8 cellular contexts compared by ENCODE assay signal in genomic region chr17:64147110-64148016, GRCh38. TPM values are rescaled to one million over a fixed set of nuclear protein-coding genes. Genes with fewer than 3 reads are reported as not detected.
DNase-seq lines count a peak whose midpoint lies in the region; ATAC-seq, FAIRE-seq and TF ChIP-seq lines count a peak whose summit lies in the region.

No MANE protein-coding gene starts in this region.

- no peaks in the 10 kb centered on the region for H3K9me3 ChIP-seq in HUES6 (ENCODE audit: control insufficient read depth, insufficient read depth, low read depth, low read length)
- H3K9me3 ChIP-seq in astrocyte (ENCODE audit: insufficient read depth, low read depth, low read length): no peaks in the 10 kb centered on the region
- no peaks in the 10 kb centered on the region for H3K9me3 ChIP-seq in mesodermal cell (ENCODE audit: control insufficient read depth, low read length)

- peaks cover 8% of the 10 kb centered on the region for H3K36me3 Mint-ChIP-seq in astrocyte (ENCODE audit: low read depth, unreplicated experiment)

- H3K9ac ChIP-seq in HUES6 (ENCODE audit: low read length) (peak overlapping the region; percentile 97), astrocyte (ENCODE audit: low read length) (peak overlapping the region; percentile 91)

- TF ChIP-seq CTCF in astrocyte (IDR thresholded peaks at IDR 0.05; ENCODE audit: insufficient read depth, low read depth, low read length): no peak

- H3K27ac Mint-ChIP-seq in astrocyte (ENCODE audit: unreplicated experiment): no peak overlapping the region

- FAIRE-seq in astrocyte (lab: Jason Lieb, UNC): no peak

- no peaks in the 10 kb centered on the region for H3K27me3 ChIP-seq in HUES6 (ENCODE audit: control insufficient read depth, insufficient read depth, low read length)
- H3K27me3 ChIP-seq in astrocyte (ENCODE audit: insufficient read depth, low read length): no peaks in the 10 kb centered on the region

- H3K27ac ChIP-seq in HUES6 (ENCODE audit: low read depth, low read length) (peak overlapping the region; percentile 92; the same call in 1 of the 2 replicates), astrocyte (ENCODE audit: low read depth, low read length) (peak overlapping the region; percentile 77), mesodermal cell (ENCODE audit: low read depth, low read length, severe bottlenecking) (peak overlapping the region; percentile 91), caudate nucleus (ENCODE audit: low read depth, low read length) (no peak overlapping the region)

- H3K27me3 Mint-ChIP-seq in astrocyte (ENCODE audit: low read depth, unreplicated experiment): no peaks in the 10 kb centered on the region

- H3K36me3 ChIP-seq in HUES6 (ENCODE audit: control insufficient read depth, insufficient read depth, low read length): peaks cover 19% of the 10 kb centered on the region
- H3K36me3 ChIP-seq in astrocyte (ENCODE audit: insufficient read depth, low read length): no peaks in the 10 kb centered on the region
- H3K36me3 ChIP-seq in mesodermal cell (ENCODE audit: control insufficient read depth, insufficient read depth, low read length): peaks cover 32% of the 10 kb centered on the region

- H3K4me1 ChIP-seq in HUES6 (ENCODE audit: control insufficient read depth, insufficient read depth, low read length): peaks cover 15% of the 10 kb centered on the region; the same call in 1 of the 2 replicates
- peaks cover 16% of the 10 kb centered on the region for H3K4me1 ChIP-seq in astrocyte (ENCODE audit: insufficient read depth, low read length)
- peaks cover 3% of the 10 kb centered on the region for H3K4me1 ChIP-seq in mesodermal cell (ENCODE audit: control insufficient read depth, insufficient read depth, low read length, poor library complexity, severe bottlenecking)

- peak; percentile 86 for DNase-seq in DMS 273 (lab: John Stamatoyannopoulos, UW; ENCODE audit: unreplicated experiment)
- peak; percentile 36 for DNase-seq in astrocyte (ENCODE audit: low read depth)
- no peak for DNase-seq in D341Med (ENCODE audit: low spot score)
- DNase-seq in caudate nucleus (lab: John Stamatoyannopoulos, UW): no peak
- no peak for DNase-seq in NOMO-1 (lab: John Stamatoyannopoulos, UW; ENCODE audit: unreplicated experiment in 2 of 2)

- peak overlapping the region; percentile 90 for H3K4me3 ChIP-seq in HUES6 (ENCODE audit: low read depth, low read length)
- peak overlapping the region; percentile 86 for H3K4me3 ChIP-seq in astrocyte (ENCODE audit: insufficient read depth, low read depth, low read length)
- H3K4me3 ChIP-seq in mesodermal cell (ENCODE audit: extremely low read depth, insufficient read depth, low read length, poor library complexity, severe bottlenecking): peak overlapping the region; percentile 81

- H3K4me2 ChIP-seq in astrocyte (ENCODE audit: low read length): peak overlapping the region; percentile 96

- 55 to 58% methylated on average over 4 to 8 of the region's 15 CpGs for WGBS in mesodermal cell (ENCODE audit: insufficient coverage in 2 of 2), 2 experiments

- no peak overlapping the region for H2AFZ ChIP-seq in astrocyte (ENCODE audit: low read depth, low read length)

- H3K9me3 Mint-ChIP-seq in astrocyte (ENCODE audit: unreplicated experiment): no peaks in the 10 kb centered on the region

- ATAC-seq in GM21528 (IDR thresholded peaks at IDR 0.05; ENCODE audit: low FRiP score, unreplicated experiment): no peak

- peaks cover 13% of the 10 kb centered on the region for H3K4me1 Mint-ChIP-seq in astrocyte (ENCODE audit: low read depth, unreplicated experiment)

- H3K79me2 ChIP-seq in astrocyte (ENCODE audit: insufficient read depth, low read length): peaks cover 11% of the 10 kb centered on the region

- H3K4me3 Mint-ChIP-seq in astrocyte (ENCODE audit: unreplicated experiment): no peak overlapping the region

- H4K20me1 ChIP-seq in astrocyte (ENCODE audit: insufficient read depth, low read length): peaks cover 7% of the 10 kb centered on the region

RNA-seq across cellular contexts. Expression of gene ERN1, which starts 17.4 kb away (rescaled TPM):
- total RNA-seq in astrocyte: 9.1 and 11.7 TPM in 2 replicates
- 4.1 TPM for polyA plus RNA-seq in mesodermal cell (2013, experiment 1 of 2)
- polyA plus RNA-seq in mesodermal cell (2013, experiment 2 of 2): 4.7 TPM

Comparison
In these comparisons a context has a peak if more than half of its experiments do, and no peak if none do; other contexts are left out.
1. DNase-seq: peak in DMS 273 (single experiment) and astrocyte (single experiment); none in D341Med (single experiment), caudate nucleus (0 of 61) and NOMO-1 (0 of 2).
2. Peak in every context shown above with its lines, with median percentiles within 50 percentile points of each other: H3K4me3 ChIP-seq.